ENCODE assay signal across 16 cellular contexts in the genomic region with DNA sequence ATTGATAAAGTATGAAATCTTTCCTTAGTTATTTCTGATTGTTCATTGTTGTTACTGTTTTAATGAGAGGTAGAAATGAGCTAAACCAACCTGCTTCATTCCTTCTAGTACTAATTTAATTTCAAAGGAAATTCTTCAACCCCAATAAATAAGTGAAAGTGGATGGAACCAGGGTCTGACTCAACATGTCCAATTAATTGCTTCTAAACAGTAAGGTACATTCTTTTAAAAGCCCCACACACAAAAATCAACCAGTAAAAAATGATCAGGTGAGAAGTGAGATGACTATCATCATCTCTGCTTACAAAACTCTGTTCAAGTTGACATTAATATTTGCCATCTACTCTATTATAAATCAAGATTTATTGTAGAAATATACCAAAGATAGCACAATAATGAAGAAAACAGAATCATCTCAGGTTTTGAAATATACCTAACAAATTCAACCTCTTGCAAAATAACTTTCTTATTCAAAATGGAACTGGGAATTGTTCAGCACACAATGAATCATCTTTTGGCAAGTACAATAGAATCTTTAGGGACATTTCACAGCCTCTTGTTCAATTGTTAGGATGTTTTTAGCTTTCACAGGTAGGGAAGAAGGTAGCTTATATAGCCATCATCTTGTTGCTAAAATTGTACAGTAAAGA.
A peak's percentile ranks its signal among the peaks of the same experiment; 100 is the strongest.
DNase-seq lines count a peak whose midpoint lies in the region; ATAC-seq and TF ChIP-seq lines count a peak whose summit lies in the region.
"Had no signal": no experiment of that assay in that cellular context is flagged by ENCODE, and none has a peak within 500 bp of the region (broad histone marks: within the 10 kb centered on the region; RNA-seq: fewer than 3 reads in every experiment).

No MANE protein-coding gene starts in this region.

- TF ChIP-seq RAD21 in SK-N-SH (IDR thresholded peaks at IDR 0.05; ENCODE audit: low read length) = no peak

- H3K4me2 ChIP-seq in SK-N-SH = peak overlapping the region; percentile 78; the same call in 1 of the 2 replicates

- peak overlapping the region; percentile 82 to 99 for H3K27ac ChIP-seq in SK-N-SH (ENCODE audit: low read depth in 2 of 2, low read length in 1 of 2)
- H3K27ac ChIP-seq in left lung = peak overlapping the region; percentile 42 to 75
- no peak overlapping the region for H3K27ac ChIP-seq in Peyer's patch

- intact Hi-C loops in left lung (cut with DNase I) = no loop called here

- DNase-seq in SK-N-SH (no peak), cerebellar cortex (ENCODE audit: low spot score) (peak; percentile 14), left lung (no peak), NCI-H1417 (lab: John Stamatoyannopoulos, UW) (no peak), Peyer's patch (no peak)
- DNase-seq in stimulated activated CD4-positive, alpha-beta T cell treated with anti-CD3 and anti-CD28 coated beads, Interleukin-12 subunit alpha, Interleukin-12 subunit beta, amount 100 ng/mL, for 4 hours = no peak
- DNase-seq: activated T-cell treated with anti-CD3 and anti-CD28 coated beads, Interleukin-2, amount 50 U/mL, for 4 hours; aorta; DMS 273 treated with DMSO at 0.1 percent for 48 hours; erythroblast; KBM-7; NCI-H2107 had no signal

- CTCF ChIA-PET in SK-N-SH (lab: Yijun Ruan, JAX) = interaction anchor here (0.8 to 3.0 kb wide), 10 partner anchors 12 to 864 kb away, joined by 3 to 26 read pairs (median 4); no protein-coding TSS in a partner anchor

- TF ChIP-seq CTCF in SK-N-SH (IDR thresholded peaks at IDR 0.05) (no peak), left lung (IDR thresholded peaks at IDR 0.05) (no peak), Peyer's patch (IDR thresholded peaks at IDR 0.05) (no peak)

- TF ChIP-seq POLR2A in Peyer's patch (IDR thresholded peaks at IDR 0.05) = no peak

- peaks cover 42% of the 10 kb centered on the region for H3F3A ChIP-seq in SK-N-SH (replicated peaks; ENCODE audit: insufficient read depth)

- H3K79me2 ChIP-seq in SK-N-SH (ENCODE audit: insufficient read depth) = no peaks in the 10 kb centered on the region

- H3K4me3 ChIP-seq in SK-N-SH (ENCODE audit: low read depth in 2 of 2, low read length in 1 of 2) = peak overlapping the region in 1 of 2 experiments; percentile 22; a peak in 1 of 4 replicates
- no peak overlapping the region for H3K4me3 ChIP-seq in left lung
- H3K4me3 ChIP-seq in Peyer's patch = no peak overlapping the region
- H3K4me3 ChIP-seq: thoracic aorta had no signal

- H3K4me1 ChIP-seq in SK-N-SH (ENCODE audit: control insufficient read depth in 1 of 2, insufficient read depth in 2 of 2, low read depth in 1 of 2, low read length in 1 of 2) (peaks cover 9 to 40% of the 10 kb centered on the region in 2 experiments), left lung (peaks cover 15 to 20% of the 10 kb centered on the region in 2 donors), Peyer's patch (no peaks in the 10 kb centered on the region)

- TF ChIP-seq EP300 in SK-N-SH (IDR thresholded peaks at IDR 0.05; ENCODE audit: borderline replicate concordance in 1 of 2, low read depth in 1 of 2, low read length in 1 of 2) = 0 out of 4 replicates have a peak, but pooled peaks of 1 of the 2 experiments have one; percentile 17

- POLR2A ChIA-PET in SK-N-SH (lab: Yijun Ruan, JAX) = interaction anchor here (0.5 to 0.7 kb wide), 2 partner anchors 412 to 742 kb away, joined by 3 read pairs; a partner anchor contains a TSS

- no peaks in the 10 kb centered on the region for H4K20me1 ChIP-seq in SK-N-SH (ENCODE audit: insufficient read depth)

- H3K9me3 ChIP-seq in SK-N-SH (no peaks in the 10 kb centered on the region), left lung (no peaks in the 10 kb centered on the region), Peyer's patch (no peaks in the 10 kb centered on the region)
- H3K9me3 ChIP-seq: thoracic aorta had no signal

- peak overlapping the region; percentile 75; the same call in 1 of the 2 replicates for H3K9ac ChIP-seq in SK-N-SH

- H3K27me3 ChIP-seq in SK-N-SH (ENCODE audit: insufficient read depth) (no peaks in the 10 kb centered on the region), left lung (no peaks in the 10 kb centered on the region), Peyer's patch (no peaks in the 10 kb centered on the region)

- H3K9me2 ChIP-seq in SK-N-SH = no peaks in the 10 kb centered on the region

- no peaks in the 10 kb centered on the region for H3K36me3 ChIP-seq in SK-N-SH (replicated peaks in 1 of 2; ENCODE audit: control insufficient read depth in 1 of 2, insufficient read depth in 2 of 2, low read length in 1 of 2)
- H3K36me3 ChIP-seq in left lung = no peaks in the 10 kb centered on the region
- no peaks in the 10 kb centered on the region for H3K36me3 ChIP-seq in Peyer's patch
- H3K36me3 ChIP-seq: thoracic aorta had no signal

- H2AFZ ChIP-seq in SK-N-SH (ENCODE audit: low read depth) = peak overlapping the region; percentile 70; the same call in 1 of the 2 replicates

- ATAC-seq in SK-N-SH treated with all-trans-retinoic acid at 6 μM for 48 hours (no peak), left lung (no peak), GM19452 (IDR thresholded peaks at IDR 0.05; ENCODE audit: unreplicated experiment) (no peak)
- ATAC-seq: activated CD4-positive, CD25-positive, alpha-beta regulatory T cell treated with anti-CD3 and anti-CD28 coated beads, Interleukin-2, amount 50 U/mL, for 24 hours; activated T-cell treated with anti-CD3 and anti-CD28 coated beads, Interleukin-2, amount 50 U/mL, for 4 hours had no signal

TF ChIP-seq in SK-N-SH, 30 proteins besides CTCF, POLR2A, EP300 and RAD21:
- TF ChIP-seq GABPA (IDR thresholded peaks at IDR 0.05; ENCODE audit: low read depth) (no peak), SIN3A (IDR thresholded peaks at IDR 0.05; ENCODE audit: borderline replicate concordance, low read depth, low read length) (no peak), ELF1 (IDR thresholded peaks at IDR 0.05) (no peak), JUND (IDR thresholded peaks at IDR 0.05) (peak; percentile 31), TAF1 (IDR thresholded peaks at IDR 0.05; ENCODE audit: borderline replicate concordance, low read depth, low read length) (no peak), NFIC (IDR thresholded peaks at IDR 0.05; ENCODE audit: borderline replicate concordance) (peak; percentile 70), TEAD4 (IDR thresholded peaks at IDR 0.05; ENCODE audit: borderline replicate concordance, insufficient read depth) (no peak), POLR2AphosphoS5 (IDR thresholded peaks at IDR 0.05; ENCODE audit: low read depth, low read length) (no peak), FOSL2 (IDR thresholded peaks at IDR 0.05; ENCODE audit: borderline replicate concordance, low read depth) (peak; percentile 45; the same call in 1 of the 2 replicates), GATA2 (CRISPR knock-in tag; IDR thresholded peaks at IDR 0.05) (no peak), TCF12 (IDR thresholded peaks at IDR 0.05) (peak; percentile 22; the same call in 1 of the 2 replicates)
- TF ChIP-seq, protein P1, sequence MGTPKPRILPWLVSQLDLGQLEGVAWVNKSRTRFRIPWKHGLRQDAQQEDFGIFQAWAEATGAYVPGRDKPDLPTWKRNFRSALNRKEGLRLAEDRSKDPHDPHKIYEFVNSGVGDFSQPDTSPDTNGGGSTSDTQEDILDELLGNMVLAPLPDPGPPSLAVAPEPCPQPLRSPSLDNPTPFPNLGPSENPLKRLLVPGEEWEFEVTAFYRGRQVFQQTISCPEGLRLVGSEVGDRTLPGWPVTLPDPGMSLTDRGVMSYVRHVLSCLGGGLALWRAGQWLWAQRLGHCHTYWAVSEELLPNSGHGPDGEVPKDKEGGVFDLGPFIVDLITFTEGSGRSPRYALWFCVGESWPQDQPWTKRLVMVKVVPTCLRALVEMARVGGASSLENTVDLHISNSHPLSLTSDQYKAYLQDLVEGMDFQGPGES (IDR thresholded peaks at IDR 0.05; ENCODE audit: low read depth, low read length) = no peak

TF ChIP-seq in SK-N-SH treated with all-trans-retinoic acid at 6 μM for 48 hours, 23 proteins besides CTCF, POLR2A, EP300 and RAD21 (continues in another document):
- TF ChIP-seq ARNTL (CRISPR knock-in tag; IDR thresholded peaks at IDR 0.05; ENCODE audit: borderline replicate concordance, low read depth) (no peak), OSR1 (CRISPR knock-in tag; IDR thresholded peaks at IDR 0.05) (no peak), ZFP3 (CRISPR knock-in tag; IDR thresholded peaks at IDR 0.05) (no peak), ZNF8 (CRISPR knock-in tag; IDR thresholded peaks at IDR 0.05) (no peak), GLIS3 (CRISPR knock-in tag; IDR thresholded peaks at IDR 0.05) (no peak), ISL1 (CRISPR knock-in tag; IDR thresholded peaks at IDR 0.05) (no peak), ESRRG (CRISPR knock-in tag; IDR thresholded peaks at IDR 0.05) (no peak), ZFP30 (CRISPR knock-in tag; IDR thresholded peaks at IDR 0.05) (no peak), ZC3H10 (CRISPR knock-in tag; IDR thresholded peaks at IDR 0.05) (no peak), ZNF70 (CRISPR knock-in tag; IDR thresholded peaks at IDR 0.05) (no peak)
- TF ChIP-seq, protein P2, sequence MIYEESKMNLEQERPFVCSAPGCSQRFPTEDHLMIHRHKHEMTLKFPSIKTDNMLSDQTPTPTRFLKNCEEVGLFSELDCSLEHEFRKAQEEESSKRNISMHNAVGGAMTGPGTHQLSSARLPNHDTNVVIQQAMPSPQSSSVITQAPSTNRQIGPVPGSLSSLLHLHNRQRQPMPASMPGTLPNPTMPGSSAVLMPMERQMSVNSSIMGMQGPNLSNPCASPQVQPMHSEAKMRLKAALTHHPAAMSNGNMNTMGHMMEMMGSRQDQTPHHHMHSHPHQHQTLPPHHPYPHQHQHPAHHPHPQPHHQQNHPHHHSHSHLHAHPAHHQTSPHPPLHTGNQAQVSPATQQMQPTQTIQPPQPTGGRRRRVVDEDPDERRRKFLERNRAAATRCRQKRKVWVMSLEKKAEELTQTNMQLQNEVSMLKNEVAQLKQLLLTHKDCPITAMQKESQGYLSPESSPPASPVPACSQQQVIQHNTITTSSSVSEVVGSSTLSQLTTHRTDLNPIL (CRISPR knock-in tag; IDR thresholded peaks at IDR 0.05; ENCODE audit: low read depth) = no peak
- TF ChIP-seq, protein P3, sequence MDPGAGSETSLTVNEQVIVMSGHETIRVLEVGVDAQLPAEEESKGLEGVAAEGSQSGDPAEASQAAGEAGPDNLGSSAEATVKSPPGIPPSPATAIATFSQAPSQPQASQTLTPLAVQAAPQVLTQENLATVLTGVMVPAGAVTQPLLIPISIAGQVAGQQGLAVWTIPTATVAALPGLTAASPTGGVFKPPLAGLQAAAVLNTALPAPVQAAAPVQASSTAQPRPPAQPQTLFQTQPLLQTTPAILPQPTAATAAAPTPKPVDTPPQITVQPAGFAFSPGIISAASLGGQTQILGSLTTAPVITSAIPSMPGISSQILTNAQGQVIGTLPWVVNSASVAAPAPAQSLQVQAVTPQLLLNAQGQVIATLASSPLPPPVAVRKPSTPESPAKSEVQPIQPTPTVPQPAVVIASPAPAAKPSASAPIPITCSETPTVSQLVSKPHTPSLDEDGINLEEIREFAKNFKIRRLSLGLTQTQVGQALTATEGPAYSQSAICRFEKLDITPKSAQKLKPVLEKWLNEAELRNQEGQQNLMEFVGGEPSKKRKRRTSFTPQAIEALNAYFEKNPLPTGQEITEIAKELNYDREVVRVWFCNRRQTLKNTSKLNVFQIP (CRISPR knock-in tag; IDR thresholded peaks at IDR 0.05; ENCODE audit: borderline replicate concordance, low read depth) = no peak

Comparison
In these comparisons a context has a peak if more than half of its experiments do, and no peak if none do; other contexts are left out.
1. H3K27ac ChIP-seq: peak in SK-N-SH (2 of 2) and left lung (2 of 2); none in Peyer's patch (0 of 4).